20 cellular contexts compared by ENCODE assay signal in genomic region chr16:67774457-67774853, GRCh38.
"Had no signal": no experiment of that assay in that cellular context is flagged by ENCODE, and none has a peak within 500 bp of the region (broad histone marks: within the 10 kb centered on the region; RNA-seq: fewer than 3 reads in every experiment).

No MANE protein-coding gene starts in this region.

- H3K36me3 ChIP-seq: breast epithelium, colonic mucosa, neural progenitor cell had no signal

- H3K4me1 Mint-ChIP-seq: neural progenitor cell had no signal

- ATAC-seq: activated naive CD4-positive, alpha-beta T cell treated with anti-CD3 and anti-CD28 coated beads, Interleukin-2, amount 50 U/mL, for 72 hours; effector memory CD8-positive, alpha-beta T cell; left colon; lower lobe of right lung; naive thymus-derived CD4-positive, alpha-beta T cell; stimulated activated naive CD8-positive, alpha-beta T cell treated with anti-CD3 and anti-CD28 coated beads, Interleukin-15, amount 100 ng/mL, for 72 hours had no signal

- H3K27ac Mint-ChIP-seq: activated B cell treated with CpG ODN at 0.5 μM for 24 hours; activated naive CD4-positive, alpha-beta T cell treated with anti-CD3 and anti-CD28 coated beads, Interleukin-2, amount 50 U/mL, for 72 hours; neural progenitor cell; stimulated activated naive CD8-positive, alpha-beta T cell treated with anti-CD3 and anti-CD28 coated beads, Interleukin-15, amount 100 ng/mL, for 72 hours; T-helper 1 cell treated with Interleukin-12 subunit alpha and Interleukin-12 subunit beta and Interleukin-4 antibody, amounts not matched to agents 30 μg/mL and 1 μg/mL, for 36 hours had no signal

- H3K4me1 ChIP-seq: breast epithelium, colonic mucosa, neural progenitor cell had no signal

- H3K27ac ChIP-seq: colonic mucosa, lower lobe of right lung had no signal

- H3K4me3 Mint-ChIP-seq: activated B cell treated with CpG ODN at 0.5 μM for 24 hours; central memory CD8-positive, alpha-beta T cell; effector memory CD8-positive, alpha-beta T cell; naive thymus-derived CD4-positive, alpha-beta T cell; neural progenitor cell; stimulated activated naive CD8-positive, alpha-beta T cell treated with anti-CD3 and anti-CD28 coated beads, Interleukin-15, amount 100 ng/mL, for 72 hours; T-helper 1 cell treated with Interleukin-12 subunit alpha and Interleukin-12 subunit beta and Interleukin-4 antibody, amounts not matched to agents 30 μg/mL and 1 μg/mL, for 36 hours had no signal

- DNase-seq: activated B cell treated with CpG ODN at 0.5 μM for 24 hours; activated CD4-positive, alpha-beta T cell treated with anti-CD3 and anti-CD28 coated beads for 4 hours; activated CD4-positive, alpha-beta T cell treated with anti-CD3 and anti-CD28 coated beads, Interleukin-2, amount 50 U/mL, for 48 hours; activated effector memory CD4-positive, alpha-beta T cell treated with anti-CD3 and anti-CD28 coated beads, Interleukin-2, amount 50 U/mL, for 16 hours; activated T-cell treated with anti-CD3 and anti-CD28 coated beads for 4 hours; colonic mucosa; dorsolateral prefrontal cortex; effector memory CD8-positive, alpha-beta T cell; left colon; lower lobe of right lung; naive thymus-derived CD4-positive, alpha-beta T cell; stimulated activated CD4-positive, alpha-beta T cell treated with anti-CD3 and anti-CD28 coated beads, Interleukin-1b, Interleukin-23, amount 100 ng/mL, for 48 hours; stimulated activated naive CD8-positive, alpha-beta T cell treated with anti-CD3 and anti-CD28 coated beads, Interleukin-15, amount 100 ng/mL, for 72 hours had no signal

- H3K27me3 Mint-ChIP-seq: activated B cell treated with CpG ODN at 0.5 μM for 24 hours; central memory CD8-positive, alpha-beta T cell; effector memory CD8-positive, alpha-beta T cell; naive thymus-derived CD4-positive, alpha-beta T cell; stimulated activated naive CD8-positive, alpha-beta T cell treated with anti-CD3 and anti-CD28 coated beads, Interleukin-15, amount 100 ng/mL, for 72 hours had no signal

- H3K9me3 ChIP-seq: breast epithelium, colonic mucosa, heart right ventricle, lower lobe of right lung, tibial nerve had no signal

- H3K27me3 ChIP-seq: breast epithelium, colonic mucosa, dorsolateral prefrontal cortex, heart right ventricle, neural progenitor cell, tibial nerve had no signal

- H3K9me3 Mint-ChIP-seq: activated B cell treated with CpG ODN at 0.5 μM for 24 hours; activated naive CD4-positive, alpha-beta T cell treated with anti-CD3 and anti-CD28 coated beads, Interleukin-2, amount 50 U/mL, for 72 hours; central memory CD8-positive, alpha-beta T cell; effector memory CD8-positive, alpha-beta T cell; stimulated activated naive CD8-positive, alpha-beta T cell treated with anti-CD3 and anti-CD28 coated beads, Interleukin-15, amount 100 ng/mL, for 72 hours; T-helper 1 cell treated with Interleukin-12 subunit alpha and Interleukin-12 subunit beta and Interleukin-4 antibody, amounts not matched to agents 30 μg/mL and 1 μg/mL, for 36 hours had no signal

- H3K4me3 ChIP-seq: breast epithelium, colonic mucosa, dorsolateral prefrontal cortex, heart right ventricle, lower lobe of right lung, neural progenitor cell, tibial nerve had no signal
